8 cellular contexts compared by ENCODE assay signal in genomic region chr17:15257316-15257925, GRCh38. TPM values are rescaled to one million over a fixed set of nuclear protein-coding genes. Genes with fewer than 3 reads are reported as not detected.
DNase-seq lines count a peak whose midpoint lies in the region; ATAC-seq and TF ChIP-seq lines count a peak whose summit lies in the region.

No MANE protein-coding gene starts in this region.

- peak; percentile 63 for DNase-seq in 8988T
- peak; percentile 33 for DNase-seq in NCI-H510A (lab: John Stamatoyannopoulos, UW)
- peak; percentile 61 for DNase-seq in activated CD4-positive, alpha-beta memory T cell treated with anti-CD3 and anti-CD28 coated beads, Interleukin-2, amount 10 ng/mL, durations not matched to agents 7 days and 5 days
- DNase-seq in effector memory CD8-positive, alpha-beta T cell, result peak; percentile 42 to 57 (median 48)
- peak; percentile 37 to 71 for DNase-seq in mesothelial cell of epicardium (ENCODE audit: low spot score in 2 of 2, unreplicated experiment in 2 of 2)
- peak; percentile 29 for DNase-seq in stimulated activated CD8-positive, alpha-beta memory T cell treated with anti-CD3 and anti-CD28 coated beads, Interleukin-7, amount 100 ng/mL, for 24 hours (ENCODE audit: low read depth)

- H3K4me1 Mint-ChIP-seq in activated CD4-positive, alpha-beta memory T cell treated with anti-CD3 and anti-CD28 coated beads, Interleukin-2, amount 10 ng/mL, durations not matched to agents 7 days and 5 days, result peaks cover 26% of the 10 kb centered on the region
- peaks cover 9 to 14% of the 10 kb centered on the region in 2 donors for H3K4me1 Mint-ChIP-seq in effector memory CD8-positive, alpha-beta T cell (ENCODE audit: low read depth in 2 of 2)
- peaks cover 37% of the 10 kb centered on the region for H3K4me1 Mint-ChIP-seq in mesothelial cell of epicardium

- H3K36me3 Mint-ChIP-seq in activated CD4-positive, alpha-beta memory T cell treated with anti-CD3 and anti-CD28 coated beads, Interleukin-2, amount 10 ng/mL, durations not matched to agents 7 days and 5 days (ENCODE audit: low read depth), result no peaks in the 10 kb centered on the region
- peaks cover 3% of the 10 kb centered on the region for H3K36me3 Mint-ChIP-seq in effector memory CD8-positive, alpha-beta T cell (ENCODE audit: insufficient read depth)
- peaks cover 9% of the 10 kb centered on the region for H3K36me3 Mint-ChIP-seq in mesothelial cell of epicardium

- peak; percentile 64 for ATAC-seq in HG03039 (IDR thresholded peaks at IDR 0.05; ENCODE audit: unreplicated experiment)
- ATAC-seq in effector memory CD8-positive, alpha-beta T cell (replicated peaks), result peak; percentile 62

- CTCF ChIA-PET in activated CD4-positive, alpha-beta memory T cell treated with anti-CD3 and anti-CD28 coated beads, Interleukin-2, amount 10 ng/mL, durations not matched to agents 7 days and 5 days (lab: Charles Lee), result interaction anchor here (0.6 to 4.3 kb wide), 10 partner anchors 9 to 1326 kb away, joined by 3 to 35 read pairs (median 4); no protein-coding TSS in a partner anchor

- POLR2A ChIA-PET in activated CD4-positive, alpha-beta memory T cell treated with anti-CD3 and anti-CD28 coated beads, Interleukin-2, amount 10 ng/mL, durations not matched to agents 7 days and 5 days (lab: Charles Lee), result no interaction called here

- no peaks in the 10 kb centered on the region for H3K9me3 Mint-ChIP-seq in activated CD4-positive, alpha-beta memory T cell treated with anti-CD3 and anti-CD28 coated beads, Interleukin-2, amount 10 ng/mL, durations not matched to agents 7 days and 5 days
- H3K9me3 Mint-ChIP-seq in effector memory CD8-positive, alpha-beta T cell, result no peaks in the 10 kb centered on the region
- H3K9me3 Mint-ChIP-seq in mesothelial cell of epicardium, result no peaks in the 10 kb centered on the region

- H3K4me3 ChIP-seq in GM12875 (ENCODE audit: low read depth, low read length), result no peak overlapping the region

- H3K27me3 Mint-ChIP-seq in activated CD4-positive, alpha-beta memory T cell treated with anti-CD3 and anti-CD28 coated beads, Interleukin-2, amount 10 ng/mL, durations not matched to agents 7 days and 5 days, result peaks cover 52% of the 10 kb centered on the region
- H3K27me3 Mint-ChIP-seq in effector memory CD8-positive, alpha-beta T cell, result peaks cover 59 to 94% of the 10 kb centered on the region in 2 donors
- peaks cover 35% of the 10 kb centered on the region for H3K27me3 Mint-ChIP-seq in mesothelial cell of epicardium (ENCODE audit: low read depth)

- TF ChIP-seq CTCF in GM12875 (IDR thresholded peaks at IDR 0.05; ENCODE audit: borderline replicate concordance, insufficient read depth, low read depth, low read length), result peak; percentile 81
- peak; percentile 84 for TF ChIP-seq CTCF in mesothelial cell of epicardium (IDR thresholded peaks at IDR 0.05; ENCODE audit: unreplicated experiment)

- H3K4me3 Mint-ChIP-seq in activated CD4-positive, alpha-beta memory T cell treated with anti-CD3 and anti-CD28 coated beads, Interleukin-2, amount 10 ng/mL, durations not matched to agents 7 days and 5 days, result no peak overlapping the region
- H3K4me3 Mint-ChIP-seq in effector memory CD8-positive, alpha-beta T cell, result no peak overlapping the region
- peak overlapping the region; percentile 16 for H3K4me3 Mint-ChIP-seq in mesothelial cell of epicardium

- H3K27ac Mint-ChIP-seq in activated CD4-positive, alpha-beta memory T cell treated with anti-CD3 and anti-CD28 coated beads, Interleukin-2, amount 10 ng/mL, durations not matched to agents 7 days and 5 days, result no peak overlapping the region
- no peak overlapping the region for H3K27ac Mint-ChIP-seq in effector memory CD8-positive, alpha-beta T cell
- no peak overlapping the region for H3K27ac Mint-ChIP-seq in mesothelial cell of epicardium

RNA-seq across cellular contexts. Expression of gene PMP22, which starts 7.7 kb away (rescaled TPM):
- total RNA-seq in activated CD4-positive, alpha-beta memory T cell treated with anti-CD3 and anti-CD28 coated beads, Interleukin-2, amount 10 ng/mL, durations not matched to agents 7 days and 5 days, result not detected
- total RNA-seq in mesothelial cell of epicardium, result 49.4 to 52.5 TPM (median 50.4 TPM) in 3 replicates

Comparison
In these comparisons a context has a peak if more than half of its experiments do, and no peak if none do; other contexts are left out.
1. RNA of gene PMP22, which starts 7.7 kb away (total RNA-seq): 49.4 to 52.5 TPM in mesothelial cell of epicardium; not detected in activated CD4-positive, alpha-beta memory T cell treated with anti-CD3 and anti-CD28 coated beads, Interleukin-2, amount 10 ng/mL, durations not matched to agents 7 days and 5 days; every median in the first group is over 10 times any median in the second.
2. Peak in every context shown above with its lines, with median percentiles within 50 percentile points of each other: DNase-seq.